ENCODE assay signal across 18 cellular contexts in genomic region chr5:6604946-6605345, GRCh38. TPM values are rescaled to one million over a fixed set of nuclear protein-coding genes. Genes with fewer than 3 reads are reported as not detected.
DNase-seq lines count a peak whose midpoint lies in the region; ATAC-seq and TF ChIP-seq lines count a peak whose summit lies in the region.
"Had no signal": no experiment of that assay in that cellular context is flagged by ENCODE, and none has a peak within 500 bp of the region (broad histone marks: within the 10 kb centered on the region; RNA-seq: fewer than 3 reads in every experiment).

No MANE protein-coding gene starts in this region.

- H2AFZ ChIP-seq in HCT116 (ENCODE audit: low read depth, low read length, poor library complexity, severe bottlenecking): no peak overlapping the region

- no peaks in the 10 kb centered on the region for H3K27me3 Mint-ChIP-seq in stimulated activated naive B cell treated with anti-CD40 and anti-IgM and Interleukin-4, amounts not matched to agents 10 μg/mL and 1 μg/mL and 100 μg/mL, for 72 hours
- H3K27me3 Mint-ChIP-seq: CD4-positive, CD25-positive, alpha-beta regulatory T cell; CD8-positive, alpha-beta memory T cell had no signal

- RAD21 ChIA-PET in HCT116 (lab: Charles Lee; ENCODE audit: low non-redundant PET in 1 of 2, low total read pairs in 2 of 2, uncharacterized antibody in 2 of 2, unreplicated experiment in 2 of 2): no interaction called here

- H3K36me3 ChIP-seq in HCT116 (ENCODE audit: control insufficient read depth in 1 of 2, insufficient read depth in 2 of 2, low read length in 2 of 2): peaks cover 79% of the 10 kb centered on the region in 2 experiments

- H3K4me3 Mint-ChIP-seq in stimulated activated naive B cell treated with anti-CD40 and anti-IgM and Interleukin-4, amounts not matched to agents 10 μg/mL and 1 μg/mL and 100 μg/mL, for 72 hours: no peak overlapping the region
- H3K4me3 Mint-ChIP-seq: CD4-positive, CD25-positive, alpha-beta regulatory T cell; CD8-positive, alpha-beta memory T cell had no signal

- TF ChIP-seq POLR2A in HCT116 (IDR thresholded peaks at IDR 0.05; ENCODE audit: borderline replicate concordance, extremely low read depth, insufficient read depth, insufficient read length): no peak

- CTCF ChIA-PET in HCT116 (lab: Charles Lee): no interaction called here

- no peak overlapping the region for H3K27ac Mint-ChIP-seq in stimulated activated naive B cell treated with anti-CD40 and anti-IgM and Interleukin-4, amounts not matched to agents 10 μg/mL and 1 μg/mL and 100 μg/mL, for 72 hours

- no peaks in the 10 kb centered on the region for H3K4me1 ChIP-seq in HCT116 (ENCODE audit: control insufficient read depth in 1 of 2, insufficient read depth in 2 of 2, low read length in 2 of 2)
- H3K4me1 ChIP-seq: BE2C, HAP-1 had no signal

- no TSS peak for BruUV-seq in HCT116 (replicated peaks; lab: Mats Ljungman, UMichigan)

- H3K4me3 ChIP-seq in HCT116 (replicated peaks in 1 of 2; ENCODE audit: low read depth in 1 of 2, low read length in 2 of 2): no peak overlapping the region
- H3K4me3 ChIP-seq: HAP-1 had no signal

- peaks cover 54 to 63% of the 10 kb centered on the region in 2 donors for H3K36me3 Mint-ChIP-seq in stimulated activated naive B cell treated with anti-CD40 and anti-IgM and Interleukin-4, amounts not matched to agents 10 μg/mL and 1 μg/mL and 100 μg/mL, for 72 hours

- TF ChIP-seq CTCF in HCT116 (IDR thresholded peaks at IDR 0.05 in 2 of 3, conservative IDR thresholded peaks at IDR 0.05 in 1 of 3; ENCODE audit: borderline replicate concordance in 1 of 3, insufficient read depth in 1 of 3, low read depth in 2 of 3, low read length in 2 of 3): no peak

- intact Hi-C loops in HCT116 (cut with micrococcal nuclease): no loop called here

- H3K79me2 ChIP-seq in HCT116 (ENCODE audit: insufficient read depth, low read length): peaks cover 56% of the 10 kb centered on the region

- peaks cover 0 to 2% of the 10 kb centered on the region in 2 donors for H3K4me1 Mint-ChIP-seq in stimulated activated naive B cell treated with anti-CD40 and anti-IgM and Interleukin-4, amounts not matched to agents 10 μg/mL and 1 μg/mL and 100 μg/mL, for 72 hours
- H3K4me1 Mint-ChIP-seq: CD8-positive, alpha-beta memory T cell had no signal

- peaks cover 8% of the 10 kb centered on the region; the same call in 1 of the 2 replicates for H4K20me1 ChIP-seq in HCT116 (ENCODE audit: insufficient read depth)

- DNase-seq in HCT116 (ENCODE audit: low read depth, low spot score) (no peak), cerebellar cortex (ENCODE audit: low spot score) (peak; percentile 50), islet precursor cell (peak; percentile 34), T-helper 9 cell (no peak), NCI-H526 (lab: John Stamatoyannopoulos, UW) (no peak)
- no peak for DNase-seq in stimulated activated naive B cell treated with anti-CD40 and anti-IgM and Interleukin-4, amounts not matched to agents 10 μg/mL and 1 μg/mL and 100 μg/mL, for 72 hours
- DNase-seq: ACHN; BE2C; CD4-positive, CD25-positive, alpha-beta regulatory T cell; CD8-positive, alpha-beta memory T cell; COR-L47; DMS 273 treated with DMSO at 0.1 percent for 48 hours; DMS53; DND-41; EL had no signal

- H3K27me3 ChIP-seq in HCT116 (ENCODE audit: insufficient read depth, low read length): no peaks in the 10 kb centered on the region
- H3K27me3 ChIP-seq: BE2C had no signal

- H3K27ac ChIP-seq in HCT116 (ENCODE audit: low read depth, low read length): no peak overlapping the region
- H3K27ac ChIP-seq: KMS-11 had no signal

- TF ChIP-seq RAD21 in HCT116 (IDR thresholded peaks at IDR 0.05; ENCODE audit: low read depth): no peak

- ATAC-seq in HCT116 (peak; percentile 27; the same call in 1 of the 2 replicates), GM18873 (IDR thresholded peaks at IDR 0.05; ENCODE audit: low FRiP score, unreplicated experiment) (no peak)
- ATAC-seq in stimulated activated naive B cell treated with anti-CD40 and anti-IgM and Interleukin-4, amounts not matched to agents 10 μg/mL and 1 μg/mL and 100 μg/mL, for 72 hours (replicated peaks): no peak

- H3K9me3 ChIP-seq in HCT116 (ENCODE audit: control insufficient read depth in 1 of 2, insufficient read depth in 1 of 2, low read depth in 1 of 2, low read length in 2 of 2): no peaks in the 10 kb centered on the region
- H3K9me3 ChIP-seq: BE2C, HAP-1 had no signal

- no peaks in the 10 kb centered on the region for H3K9me2 ChIP-seq in HCT116 (ENCODE audit: insufficient read depth)

- H3K4me2 ChIP-seq in HCT116 (ENCODE audit: low read length): no peak overlapping the region
- H3K4me2 ChIP-seq: KMS-11 had no signal

- POLR2A ChIA-PET in HCT116 (lab: Charles Lee): no interaction called here

- no peaks in the 10 kb centered on the region for H3K9me3 Mint-ChIP-seq in stimulated activated naive B cell treated with anti-CD40 and anti-IgM and Interleukin-4, amounts not matched to agents 10 μg/mL and 1 μg/mL and 100 μg/mL, for 72 hours
- H3K9me3 Mint-ChIP-seq: CD4-positive, CD25-positive, alpha-beta regulatory T cell; CD8-positive, alpha-beta memory T cell had no signal

- H3K9ac ChIP-seq in HCT116 (ENCODE audit: low read length): no peak overlapping the region
- H3K9ac ChIP-seq: KMS-11 had no signal

TF ChIP-seq in HCT116, 20 proteins besides CTCF, POLR2A, EP300 and RAD21:
- no peak for TF ChIP-seq TCF7L2 (IDR thresholded peaks at IDR 0.05; ENCODE audit: borderline replicate concordance, extremely low read depth, insufficient read depth, insufficient read length)
- no peak for TF ChIP-seq YY1 (IDR thresholded peaks at IDR 0.05; ENCODE audit: extremely low read depth, insufficient replicate concordance, low read depth, low read length)
- TF ChIP-seq SIN3A (IDR thresholded peaks at IDR 0.05; ENCODE audit: low read depth): no peak
- no peak for TF ChIP-seq EZH2 (IDR thresholded peaks at IDR 0.05)
- no peak for TF ChIP-seq MAX (IDR thresholded peaks at IDR 0.05)
- TF ChIP-seq FOSL1 (IDR thresholded peaks at IDR 0.05; ENCODE audit: low read depth): no peak
- no peak for TF ChIP-seq CEBPB (IDR thresholded peaks at IDR 0.05; ENCODE audit: low read depth)
- no peak for TF ChIP-seq JUND (IDR thresholded peaks at IDR 0.05)
- TF ChIP-seq EGR1 (IDR thresholded peaks at IDR 0.05; ENCODE audit: low read depth): no peak
- no peak for TF ChIP-seq ELF1 (IDR thresholded peaks at IDR 0.05; ENCODE audit: borderline replicate concordance, low read depth)
- TF ChIP-seq ZNF274 (IDR thresholded peaks at IDR 0.05; ENCODE audit: low read depth, low read length): no peak

RNA-seq across cellular contexts. Expression of gene NSUN2, which starts 27.9 kb away (rescaled TPM):
- total RNA-seq in HCT116 (2021; ENCODE audit: unreplicated experiment): 101 TPM
- polyA plus RNA-seq in HCT116 (2012): 50.0 and 51.2 TPM in 2 replicates

RNA-seq across cellular contexts. Expression of gene SRD5A1, which starts 28.3 kb away (rescaled TPM):
- 24.7 TPM for total RNA-seq in HCT116 (2021; ENCODE audit: unreplicated experiment)
- polyA plus RNA-seq in HCT116 (2012): 12.5 and 15.1 TPM in 2 replicates

Comparison
In these comparisons a context has a peak if more than half of its experiments do, and no peak if none do; other contexts are left out.
1. DNase-seq: peak in cerebellar cortex (single experiment) and islet precursor cell (single experiment); none in HCT116 (single experiment), stimulated activated naive B cell treated with anti-CD40 and anti-IgM and Interleukin-4, amounts not matched to agents 10 μg/mL and 1 μg/mL and 100 μg/mL, for 72 hours (single experiment), T-helper 9 cell (single experiment) and NCI-H526 (0 of 2).